In genomic region chr14:73269729-73270651, GRCh38 we compare ENCODE assay signal across 9 cellular contexts. TPM values are rescaled to one million over a fixed set of nuclear protein-coding genes. Genes with fewer than 3 reads are reported as not detected.
DNase-seq lines count a peak whose midpoint lies in the region; ATAC-seq, FAIRE-seq and TF ChIP-seq lines count a peak whose summit lies in the region.
"Had no signal": no experiment of that assay in that cellular context is flagged by ENCODE, and none has a peak within 500 bp of the region (broad histone marks: within the 10 kb centered on the region; RNA-seq: fewer than 3 reads in every experiment).

No MANE protein-coding gene starts in this region.

- H3K9ac ChIP-seq in mammary epithelial cell (ENCODE audit: insufficient read depth, low read length) (no peak overlapping the region), HepG2 (ENCODE audit: insufficient read depth, low read depth, low read length) (peak overlapping the region; percentile 24; the same call in 1 of the 2 replicates)

- DNase-seq in ACHN: peak; percentile 74
- DNase-seq in GM18507 (ENCODE audit: extremely low spot score, insufficient read length, low read depth): peak; percentile 51
- DNase-seq in mammary epithelial cell: no peak
- no peak for DNase-seq in HepG2 (ENCODE audit: low spot score)
- peak; percentile 59 for DNase-seq in testis
- no peak for DNase-seq in H4 (ENCODE audit: low spot score)
- no peak for DNase-seq in stimulated activated CD4-positive, alpha-beta T cell treated with anti-CD3 and anti-CD28 coated beads, Interleukin-4, amount 100 ng/mL, for 1 hour

- H3K27ac ChIP-seq in mammary epithelial cell (ENCODE audit: insufficient read depth, low read depth, low read length) (no peak overlapping the region), HepG2 (ENCODE audit: extremely low read length, insufficient read depth, low read length) (no peak overlapping the region), testis (peak overlapping the region; percentile 43 to 60)
- H3K27ac ChIP-seq: epithelial cell of prostate had no signal

- no peak for TF ChIP-seq POLR2A in HepG2 (IDR thresholded peaks at IDR 0.05; ENCODE audit: insufficient read depth in 1 of 2, low read depth in 2 of 2, low read length in 2 of 2)
- no peak for TF ChIP-seq POLR2A in testis (IDR thresholded peaks at IDR 0.05)

- H2AFZ ChIP-seq in mammary epithelial cell (ENCODE audit: low read depth, low read length) (peak overlapping the region; percentile 25), HepG2 (ENCODE audit: low read length) (no peak overlapping the region)

- H3K4me2 ChIP-seq in mammary epithelial cell (ENCODE audit: insufficient read depth, low read depth, low read length) (peak overlapping the region; percentile 66), HepG2 (ENCODE audit: low read depth, low read length) (peak overlapping the region; percentile 81)

- WGBS in mammary epithelial cell (ENCODE audit: low coverage, missing lambda C conversion rate): 26% methylated on average over 20 of the region's 48 CpGs
- WGBS in HepG2 (ENCODE audit: low lambda C conversion rate): 22% methylated on average over 21 of the region's 48 CpGs
- WGBS in testis, 2 donors: 5 to 11% methylated on average over 17 to 40 of the region's 48 CpGs

- POLR2A ChIA-PET in HepG2 (lab: Yijun Ruan, JAX): no interaction called here

- peaks cover 12% of the 10 kb centered on the region for H3K36me3 ChIP-seq in mammary epithelial cell (ENCODE audit: insufficient read depth, low read length)
- peaks cover 4 to 5% of the 10 kb centered on the region in 2 experiments; a peak in 1 of 5 replicates for H3K36me3 ChIP-seq in HepG2 (replicated peaks in 1 of 2; ENCODE audit: control insufficient read depth in 1 of 2, insufficient read depth in 2 of 2, low read length in 2 of 2)
- no peaks in the 10 kb centered on the region for H3K36me3 ChIP-seq in testis (ENCODE audit: low read depth, missing control alignments)

- no peaks in the 10 kb centered on the region for H3K79me2 ChIP-seq in mammary epithelial cell (ENCODE audit: insufficient read depth, low read length)
- no peaks in the 10 kb centered on the region for H3K79me2 ChIP-seq in HepG2 (ENCODE audit: insufficient read depth, low read length)

- H3K4me1 ChIP-seq in mammary epithelial cell (ENCODE audit: insufficient read depth, low read length): peaks cover 6% of the 10 kb centered on the region
- peaks cover 15% of the 10 kb centered on the region for H3K4me1 ChIP-seq in HepG2 (ENCODE audit: insufficient read depth, low read length)
- peaks cover 9% of the 10 kb centered on the region for H3K4me1 ChIP-seq in testis

- H3K4me3 ChIP-seq in mammary epithelial cell (replicated peaks in 1 of 3; ENCODE audit: insufficient read depth in 1 of 3, low read depth in 2 of 3, low read length in 3 of 3): no peak overlapping the region
- peak overlapping the region; percentile 27 to 60 (median 30) for H3K4me3 ChIP-seq in HepG2 (replicated peaks in 1 of 3; ENCODE audit: insufficient read depth in 1 of 3, low read depth in 2 of 3, low read length in 3 of 3)
- peak overlapping the region; percentile 41 to 61 for H3K4me3 ChIP-seq in testis

- no peak for TF ChIP-seq CTCF in mammary epithelial cell (conservative IDR thresholded peaks at IDR 0.05 in 1 of 2, IDR thresholded peaks at IDR 0.05 in 1 of 2; ENCODE audit: extremely low read depth in 1 of 2, insufficient read depth in 1 of 2, low read depth in 1 of 2, low read length in 2 of 2)
- TF ChIP-seq CTCF in HepG2 (CRISPR knock-in tag; IDR thresholded peaks at IDR 0.05): no peak
- no peak for TF ChIP-seq CTCF in testis (IDR thresholded peaks at IDR 0.05)

- H3K9me3 ChIP-seq in mammary epithelial cell (replicated peaks; ENCODE audit: insufficient read depth, low read length) (no peaks in the 10 kb centered on the region), HepG2 (ENCODE audit: low read length) (no peaks in the 10 kb centered on the region), testis (no peaks in the 10 kb centered on the region)

- TF ChIP-seq EP300 in HepG2 (IDR thresholded peaks at IDR 0.05; ENCODE audit: low read depth in 2 of 2, low read length in 2 of 2) (no peak), HepG2 (CRISPR knock-in tag; IDR thresholded peaks at IDR 0.05; ENCODE audit: borderline replicate concordance) (no peak)

- BruUV-seq in mammary epithelial cell (replicated peaks; lab: Mats Ljungman, UMichigan) (no TSS peak), HepG2 (replicated peaks; lab: Mats Ljungman, UMichigan) (no TSS peak)

- no peak for TF ChIP-seq RAD21 in HepG2 (CRISPR knock-in tag; IDR thresholded peaks at IDR 0.05)

- H3K27me3 ChIP-seq in mammary epithelial cell (ENCODE audit: insufficient read depth, low read length): no peaks in the 10 kb centered on the region
- H3K27me3 ChIP-seq in HepG2 (ENCODE audit: control insufficient read depth in 1 of 2, insufficient read depth in 2 of 2, low read length in 2 of 2): peaks cover 0 to 3% of the 10 kb centered on the region in 2 experiments; a peak in 1 of 5 replicates
- H3K27me3 ChIP-seq in testis: no peaks in the 10 kb centered on the region

- intact Hi-C loops in mammary epithelial cell (cut with micrococcal nuclease) (no loop called here), HepG2 (cut with micrococcal nuclease; ENCODE audit: unreplicated experiment) (no loop called here), testis (cut with DNase I; ENCODE audit: low total_unique reads) (no loop called here)

- in situ Hi-C loops in ACHN (cut with HindIII; ENCODE audit: low pct_ligation_motif_present, low pct_unique_long_range_greater_than_20kb, low sequenced_read_pairs) (no loop called here), mammary epithelial cell (cut with MboI; ENCODE audit: low sequenced_read_pairs in 2 of 2) (no loop called here), HepG2 (cut with HindIII; ENCODE audit: extremely low pct_ligation_motif_present, low pct_unique_long_range_greater_than_20kb) (loop anchor here (5.0 kb wide), 1 partner anchor 38 kb away; no protein-coding TSS in a partner anchor)

- FAIRE-seq in GM18507 (lab: Jason Lieb, UNC) (peak; percentile 84), HepG2 (lab: Jason Lieb, UNC) (no peak)

- CTCF ChIA-PET in mammary epithelial cell (lab: Charles Lee; ENCODE audit: low non-redundant PET): no interaction called here
- CTCF ChIA-PET in HepG2 (lab: Yijun Ruan, JAX; ENCODE audit: low intra/inter-chr PET ratio, low total read pairs): no interaction called here

- H4K20me1 ChIP-seq in mammary epithelial cell (ENCODE audit: insufficient read depth, low read length) (no peaks in the 10 kb centered on the region), HepG2 (ENCODE audit: insufficient read depth, low read length) (no peaks in the 10 kb centered on the region)

- ATAC-seq in HG03135 (IDR thresholded peaks at IDR 0.05; ENCODE audit: unreplicated experiment): peak; percentile 67
- peak; percentile 51 for ATAC-seq in HepG2

- dilution Hi-C loops in mammary epithelial cell (cut with HindIII; ENCODE audit: low sequenced_read_pairs): no loop called here

TF ChIP-seq in HepG2, 621 proteins besides CTCF, POLR2A, EP300 and RAD21 (continues in another document):
- TF ChIP-seq HNRNPLL (IDR thresholded peaks at IDR 0.05; ENCODE audit: low read depth, low read length, poor library complexity, severe bottlenecking) (peak; percentile 68), ZNF160 (CRISPR knock-in tag; IDR thresholded peaks at IDR 0.05) (no peak), ZFX (CRISPR knock-in tag; IDR thresholded peaks at IDR 0.05; ENCODE audit: low read depth) (peak; percentile 40; the same call in 1 of the 2 replicates), BCL6 (CRISPR knock-in tag; IDR thresholded peaks at IDR 0.05) (0 out of 2 replicates have a peak, but pooled peaks have one; percentile 4), MTA1 (CRISPR knock-in tag; IDR thresholded peaks at IDR 0.05; ENCODE audit: borderline replicate concordance) (peak; percentile 61; the same call in 1 of the 2 replicates), YEATS2 (CRISPR knock-in tag; IDR thresholded peaks at IDR 0.05; ENCODE audit: borderline replicate concordance) (no peak), MTERF4 (CRISPR knock-in tag; IDR thresholded peaks at IDR 0.05) (0 out of 2 replicates have a peak, but pooled peaks have one; percentile 37)

RNA-seq across cellular contexts. Expression of gene PAPLN, which starts 32.7 kb away (rescaled TPM):
- total RNA-seq in mammary epithelial cell: 10 to 100 TPM in 1 of 2 donors, 1 to 10 TPM in 1; 6.0 to 15.0 TPM
- polyA plus RNA-seq in mammary epithelial cell: 5.3 TPM
- 1.8 TPM for polyA minus RNA-seq in mammary epithelial cell
- not detected in 2 replicates for total RNA-seq in HepG2 (2016; rRNA removed; fragmentation: Illumina TruSeq; extraction: Trizol)
- not detected in 2 replicates for total RNA-seq in HepG2 (2016; cell fraction: cytosol; rRNA removed; fragmentation: Illumina TruSeq; extraction: Trizol; ENCODE audit: low read depth)
- total RNA-seq in HepG2 (2016; cell fraction: insoluble cytoplasmic fraction; rRNA removed; fragmentation: Illumina TruSeq; extraction: Trizol): not detected in 2 replicates
- total RNA-seq in HepG2 (2016; cell fraction: membrane; rRNA removed; fragmentation: Illumina TruSeq; extraction: Trizol): not detected in 2 replicates
- total RNA-seq in HepG2 (2016; cell fraction: nucleus; rRNA removed; fragmentation: Illumina TruSeq; extraction: Trizol): not detected in 2 replicates
- polyA plus RNA-seq in HepG2 (2011; rRNA removed): not detected in 2 replicates
- polyA plus RNA-seq in HepG2 (2011; cell fraction: cytosol; rRNA removed): 0.01 TPM in 1 of 2 replicates, not detected in the other
- polyA plus RNA-seq in HepG2 (2011; cell fraction: nucleus; rRNA removed): 0.05 TPM in 1 of 2 replicates, not detected in the other
- polyA plus RNA-seq in HepG2 (2012): 0.07 and 0.28 TPM in 2 replicates
- not detected in 2 replicates for polyA plus RNA-seq in HepG2 (2016; cell fraction: cytosol; fragmentation: Illumina TruSeq; extraction: Trizol; ENCODE audit: low read depth)
- polyA plus RNA-seq in HepG2 (2016; cell fraction: insoluble cytoplasmic fraction; fragmentation: Illumina TruSeq; extraction: Trizol; ENCODE audit: low read depth): not detected in 2 replicates
- polyA plus RNA-seq in HepG2 (2016; cell fraction: membrane; fragmentation: Illumina TruSeq; extraction: Trizol; ENCODE audit: low read depth): not detected in 2 replicates
- polyA plus RNA-seq in HepG2 (2016; cell fraction: nucleus; fragmentation: Illumina TruSeq; extraction: Trizol; ENCODE audit: insufficient read depth, low read depth): not detected in 2 replicates
- 4.1 TPM in 1 of 2 replicates, not detected in the other for polyA minus RNA-seq in HepG2 (2011; rRNA and poly(A)+ RNA removed; ENCODE audit: low replicate concordance)
- not detected in 2 replicates for polyA minus RNA-seq in HepG2 (2011; cell fraction: cytosol; rRNA and poly(A)+ RNA removed)
- polyA minus RNA-seq in HepG2 (2011; cell fraction: nucleus; rRNA and poly(A)+ RNA removed): not detected in 2 replicates
- total RNA-seq in testis: 10 to 100 TPM; 24.5 to 33.4 TPM
- 12.4 TPM for polyA plus RNA-seq in testis (ENCODE audit: insufficient read depth, low read depth, low replicate concordance)
- total RNA-seq in H4 (2014; rRNA removed; shearing (Covaris generic)): not detected in 2 replicates

Comparison
In these comparisons a context has a peak if more than half of its experiments do, and no peak if none do; other contexts are left out.
1. DNase-seq: peak in ACHN (single experiment), GM18507 (single experiment) and testis (single experiment); none in mammary epithelial cell (single experiment), HepG2 (single experiment), H4 (single experiment) and stimulated activated CD4-positive, alpha-beta T cell treated with anti-CD3 and anti-CD28 coated beads, Interleukin-4, amount 100 ng/mL, for 1 hour (single experiment).
2. H3K27ac ChIP-seq: peak in testis (2 of 2); none in mammary epithelial cell (single experiment) and HepG2 (single experiment).
3. H3K4me3 ChIP-seq: peak in HepG2 (3 of 3) and testis (2 of 2); none in mammary epithelial cell (0 of 3).